In genomic region chr2:55771612-55772011, GRCh38 we compare ENCODE assay signal across 9 cellular contexts.
DNase-seq lines count a peak whose midpoint lies in the region; ATAC-seq, FAIRE-seq and TF ChIP-seq lines count a peak whose summit lies in the region.
"Had no signal": no experiment of that assay in that cellular context is flagged by ENCODE, and none has a peak within 500 bp of the region (broad histone marks: within the 10 kb centered on the region; RNA-seq: fewer than 3 reads in every experiment).

No MANE protein-coding gene starts in this region.

- H3K9me3 Mint-ChIP-seq in nephron, result peaks cover 7% of the 10 kb centered on the region

- no peak overlapping the region for H3K27ac Mint-ChIP-seq in nephron

- ATAC-seq in HG03565 (IDR thresholded peaks at IDR 0.05; ENCODE audit: unreplicated experiment) (no peak), GM21723 (IDR thresholded peaks at IDR 0.05; ENCODE audit: unreplicated experiment) (no peak)

- FAIRE-seq in G401.6 (lab: Jason Lieb, UNC) (peak; percentile 92), bronchial epithelial cell (lab: Jason Lieb, UNC) (no peak)

- TF ChIP-seq CTCF in bronchial epithelial cell (IDR thresholded peaks at IDR 0.05; ENCODE audit: insufficient read depth, low read length, severe bottlenecking) (no peak), nephron (IDR thresholded peaks at IDR 0.05; ENCODE audit: unreplicated experiment in 3 of 3) (peak; percentile 63 to 91 (median 73))

- H3K4me3 ChIP-seq in bronchial epithelial cell (ENCODE audit: low read depth, low read length), result no peak overlapping the region
- H3K4me3 ChIP-seq: SK-N-MC had no signal

- H3K4me1 Mint-ChIP-seq in nephron, result peaks cover 4% of the 10 kb centered on the region

- H3K27me3 ChIP-seq in bronchial epithelial cell (ENCODE audit: control insufficient read depth, insufficient read depth, low read length), result no peaks in the 10 kb centered on the region

- DNase-seq in NCI-H1417 (lab: John Stamatoyannopoulos, UW) (peak in 2 of 3 experiments; percentile 48 to 75), bronchial epithelial cell (ENCODE audit: low read depth) (peak; percentile 54), germinal center (ENCODE audit: low spot score) (no peak), KG1 (lab: John Stamatoyannopoulos, UW) (no peak)

- no peak overlapping the region for H3K4me3 Mint-ChIP-seq in nephron

- H3K36me3 ChIP-seq in bronchial epithelial cell (ENCODE audit: control insufficient read depth, insufficient read depth, low read length), result no peaks in the 10 kb centered on the region

- peaks cover 4% of the 10 kb centered on the region for H3K36me3 Mint-ChIP-seq in nephron (ENCODE audit: low read depth)

- peaks cover 4% of the 10 kb centered on the region for H3K27me3 Mint-ChIP-seq in nephron (ENCODE audit: low read depth)

Comparison
In these comparisons a context has a peak if more than half of its experiments do, and no peak if none do; other contexts are left out.
1. DNase-seq: peak in NCI-H1417 (2 of 3) and bronchial epithelial cell (single experiment); none in germinal center (single experiment) and KG1 (single experiment).